Comparison of ENCODE assay signal across 11 cellular contexts in the genomic region with DNA sequence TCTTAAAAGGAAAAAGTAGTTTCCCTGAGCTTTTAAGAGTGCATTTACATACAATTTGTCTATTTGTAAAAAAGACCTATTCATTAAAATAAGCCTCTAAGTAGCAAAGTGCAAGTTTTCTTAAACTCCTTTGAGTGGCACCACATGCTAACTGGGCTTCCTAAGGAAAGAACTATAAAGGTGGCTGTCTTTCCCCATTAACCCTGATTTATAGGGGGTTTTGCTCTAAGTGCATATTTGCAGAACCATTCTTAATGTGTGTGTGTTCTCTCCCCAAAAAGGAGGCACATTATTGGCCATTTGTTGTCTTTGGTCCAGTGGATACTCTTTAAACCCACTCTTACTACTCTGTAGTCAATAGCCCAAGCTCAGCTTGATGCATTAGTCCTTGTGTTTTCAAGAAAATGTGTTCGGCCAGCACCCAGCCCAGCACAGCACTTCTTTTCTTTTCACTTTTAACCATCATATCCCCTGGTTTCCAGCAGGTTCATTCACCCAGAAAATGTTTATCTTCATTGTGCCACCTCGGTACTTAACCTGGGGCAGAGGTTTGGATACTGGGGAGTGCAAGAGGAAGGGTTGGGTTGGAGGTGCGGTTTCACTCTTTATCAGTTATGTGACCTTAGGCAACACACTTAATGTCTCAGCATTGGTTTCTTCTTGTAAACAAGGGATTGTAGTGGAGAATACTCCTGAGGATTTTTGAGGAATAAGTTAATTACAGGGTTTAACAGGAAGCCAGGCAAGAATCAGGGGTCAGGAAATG.
DNase-seq lines count a peak whose midpoint lies in the region; ATAC-seq and TF ChIP-seq lines count a peak whose summit lies in the region.
"Had no signal": no experiment of that assay in that cellular context is flagged by ENCODE, and none has a peak within 500 bp of the region (broad histone marks: within the 10 kb centered on the region; RNA-seq: fewer than 3 reads in every experiment).

No MANE protein-coding gene starts in this region.

- H3K27me3 ChIP-seq in SK-N-SH (ENCODE audit: insufficient read depth) (no peaks in the 10 kb centered on the region), skeletal muscle satellite cell (ENCODE audit: control insufficient read depth, insufficient read depth, low read length) (no peaks in the 10 kb centered on the region)
- H3K27me3 ChIP-seq: neutrophil had no signal

- H3K9me3 ChIP-seq in SK-N-SH (no peaks in the 10 kb centered on the region), skeletal muscle satellite cell (replicated peaks; ENCODE audit: low read length) (no peaks in the 10 kb centered on the region)
- H3K9me3 ChIP-seq: neutrophil had no signal

- H3K4me1 Mint-ChIP-seq in HFFc6 (ENCODE audit: low read depth): peaks cover 73% of the 10 kb centered on the region

- H3K9me2 ChIP-seq in SK-N-SH: no peaks in the 10 kb centered on the region

- no peak for TF ChIP-seq RAD21 in SK-N-SH (IDR thresholded peaks at IDR 0.05; ENCODE audit: low read length)

- POLR2A ChIA-PET in SK-N-SH (lab: Yijun Ruan, JAX): no interaction called here

- peak overlapping the region; percentile 67 for H3K4me2 ChIP-seq in SK-N-SH
- peak overlapping the region; percentile 44 for H3K4me2 ChIP-seq in skeletal muscle satellite cell (ENCODE audit: low read length)

- no peaks in the 10 kb centered on the region; the same call in 1 of the 2 replicates for H3K9me3 Mint-ChIP-seq in HFFc6

- WGBS in SK-N-SH (ENCODE audit: low lambda C conversion rate): 89% methylated on average over 3 of the region's 3 CpGs

- no peak for TF ChIP-seq EP300 in SK-N-SH (IDR thresholded peaks at IDR 0.05; ENCODE audit: borderline replicate concordance in 1 of 2, low read depth in 1 of 2, low read length in 1 of 2)

- H3K36me3 ChIP-seq in SK-N-SH (replicated peaks in 1 of 2; ENCODE audit: control insufficient read depth in 1 of 2, insufficient read depth in 2 of 2, low read length in 1 of 2) (peaks cover 0 to 2% of the 10 kb centered on the region in 2 experiments), skeletal muscle satellite cell (ENCODE audit: insufficient read depth, low read length) (no peaks in the 10 kb centered on the region)
- H3K36me3 ChIP-seq: neutrophil had no signal

- no peaks in the 10 kb centered on the region for H3K79me2 ChIP-seq in SK-N-SH (ENCODE audit: insufficient read depth)

- peak overlapping the region; percentile 52 to 69; a peak in 2 of 4 replicates for H3K27ac ChIP-seq in SK-N-SH (ENCODE audit: low read depth in 2 of 2, low read length in 1 of 2)
- H3K27ac ChIP-seq: neutrophil had no signal

- peaks cover 6% of the 10 kb centered on the region for H3K27me3 Mint-ChIP-seq in HFFc6 (ENCODE audit: insufficient read depth)

- peaks cover 3% of the 10 kb centered on the region; the same call in 1 of the 2 replicates for H3K36me3 Mint-ChIP-seq in HFFc6 (ENCODE audit: low read depth)

- H3F3A ChIP-seq in SK-N-SH (replicated peaks; ENCODE audit: insufficient read depth): peaks cover 32% of the 10 kb centered on the region

- peak overlapping the region; percentile 58; the same call in 1 of the 2 replicates for H3K4me3 Mint-ChIP-seq in HFFc6

- intact Hi-C loops in posterior vena cava (cut with DNase I): no loop called here

- CTCF ChIA-PET in SK-N-SH (lab: Yijun Ruan, JAX): no interaction called here

- H2AFZ ChIP-seq in SK-N-SH (ENCODE audit: low read depth): no peak overlapping the region

- peaks cover 38 to 55% of the 10 kb centered on the region in 2 experiments for H3K4me1 ChIP-seq in SK-N-SH (ENCODE audit: control insufficient read depth in 1 of 2, insufficient read depth in 2 of 2, low read depth in 1 of 2, low read length in 1 of 2)
- peaks cover 68% of the 10 kb centered on the region for H3K4me1 ChIP-seq in skeletal muscle satellite cell (ENCODE audit: control insufficient read depth, insufficient read depth, low read length)

- no peak for TF ChIP-seq CTCF in HFFc6 (IDR thresholded peaks at IDR 0.05)
- TF ChIP-seq CTCF in SK-N-SH (IDR thresholded peaks at IDR 0.05): no peak

- no peak for ATAC-seq in HG03442 (IDR thresholded peaks at IDR 0.05; ENCODE audit: unreplicated experiment)

- DNase-seq in HFFc6: no peak
- DNase-seq in SK-N-SH: no peak
- DNase-seq in iris pigment epithelial cell (ENCODE audit: low read depth): peak; percentile 41
- DNase-seq in dedifferentiated amniotic fluid mesenchymal stem cell (ENCODE audit: extremely low spot score): no peak
- DNase-seq in COLO829 (ENCODE audit: low spot score): no peak
- DNase-seq in posterior vena cava (ENCODE audit: low spot score): no peak
- DNase-seq: activated naive CD4-positive, alpha-beta T cell treated with Interleukin-2 at 50 U/mL for 16 hours; DMS53 had no signal

- H3K27ac Mint-ChIP-seq in HFFc6: no peak overlapping the region

- H3K4me3 ChIP-seq in SK-N-SH (ENCODE audit: low read depth in 2 of 2, low read length in 1 of 2) (no peak overlapping the region), skeletal muscle satellite cell (ENCODE audit: low read length) (no peak overlapping the region)

- no peaks in the 10 kb centered on the region for H4K20me1 ChIP-seq in SK-N-SH (ENCODE audit: insufficient read depth)

- H3K9ac ChIP-seq in SK-N-SH (no peak overlapping the region), skeletal muscle satellite cell (ENCODE audit: low read depth, low read length) (peak overlapping the region; percentile 72)

TF ChIP-seq in SK-N-SH, 30 proteins besides CTCF, POLR2A, EP300 and RAD21:
- TF ChIP-seq, protein P1, sequence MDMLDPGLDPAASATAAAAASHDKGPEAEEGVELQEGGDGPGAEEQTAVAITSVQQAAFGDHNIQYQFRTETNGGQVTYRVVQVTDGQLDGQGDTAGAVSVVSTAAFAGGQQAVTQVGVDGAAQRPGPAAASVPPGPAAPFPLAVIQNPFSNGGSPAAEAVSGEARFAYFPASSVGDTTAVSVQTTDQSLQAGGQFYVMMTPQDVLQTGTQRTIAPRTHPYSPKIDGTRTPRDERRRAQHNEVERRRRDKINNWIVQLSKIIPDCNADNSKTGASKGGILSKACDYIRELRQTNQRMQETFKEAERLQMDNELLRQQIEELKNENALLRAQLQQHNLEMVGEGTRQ (IDR thresholded peaks at IDR 0.05; ENCODE audit: borderline replicate concordance, low read depth, low read length): no peak
- TF ChIP-seq GABPA (IDR thresholded peaks at IDR 0.05; ENCODE audit: low read depth) (no peak), NFIC (IDR thresholded peaks at IDR 0.05; ENCODE audit: borderline replicate concordance) (no peak), NRF1 (IDR thresholded peaks at IDR 0.05; ENCODE audit: low read depth, low read length) (no peak), CHD2 (IDR thresholded peaks at IDR 0.05; ENCODE audit: low read length, partially characterized antibody) (no peak), TEAD4 (IDR thresholded peaks at IDR 0.05; ENCODE audit: borderline replicate concordance, insufficient read depth) (no peak), TCF12 (IDR thresholded peaks at IDR 0.05) (no peak), MXI1 (IDR thresholded peaks at IDR 0.05; ENCODE audit: low read depth, low read length) (no peak)
